ENCODE assay signal across 17 cellular contexts in genomic region chr3:39362177-39362576, GRCh38. TPM values are rescaled to one million over a fixed set of nuclear protein-coding genes. Genes with fewer than 3 reads are reported as not detected.
DNase-seq lines count a peak whose midpoint lies in the region; ATAC-seq, FAIRE-seq and TF ChIP-seq lines count a peak whose summit lies in the region.
"Had no signal": no experiment of that assay in that cellular context is flagged by ENCODE, and none has a peak within 500 bp of the region (broad histone marks: within the 10 kb centered on the region; RNA-seq: fewer than 3 reads in every experiment).

No MANE protein-coding gene starts in this region.

- H3K4me3 Mint-ChIP-seq in T-helper 1 cell treated with Interleukin-12 subunit alpha and Interleukin-12 subunit beta and Interleukin-4 antibody, amounts not matched to agents 30 μg/mL and 1 μg/mL, for 36 hours: no peak overlapping the region
- H3K4me3 Mint-ChIP-seq: H9 had no signal

- no peak overlapping the region for H4K8ac ChIP-seq in neuronal stem cell (ENCODE audit: low read depth, low read length)

- H3K79me1 ChIP-seq in neuronal stem cell (ENCODE audit: low read depth, low read length): no peaks in the 10 kb centered on the region

- H3K36me3 ChIP-seq in K562 (ENCODE audit: control insufficient read depth, insufficient read depth, low read length): no peaks in the 10 kb centered on the region
- H3K36me3 ChIP-seq in neuronal stem cell (replicated peaks in 1 of 2; ENCODE audit: control insufficient read depth in 2 of 2, insufficient read depth in 2 of 2, low read length in 2 of 2): no peaks in the 10 kb centered on the region
- H3K36me3 ChIP-seq in transverse colon: no peaks in the 10 kb centered on the region
- H3K36me3 ChIP-seq: WERI-Rb-1 had no signal

- no peak overlapping the region for H2BK15ac ChIP-seq in neuronal stem cell (ENCODE audit: low read length)

- no peaks in the 10 kb centered on the region for H4K20me1 ChIP-seq in K562 (replicated peaks; ENCODE audit: control insufficient read depth, insufficient read depth, low read length)

- H3K9me3 ChIP-seq in K562 (replicated peaks; ENCODE audit: control insufficient read depth, insufficient read depth, low read depth, low read length): no peaks in the 10 kb centered on the region
- H3K9me3 ChIP-seq in neuronal stem cell (replicated peaks in 1 of 2; ENCODE audit: control insufficient read depth in 2 of 2, insufficient read depth in 1 of 2, low read depth in 1 of 2, low read length in 2 of 2): no peaks in the 10 kb centered on the region
- H3K9me3 ChIP-seq in transverse colon: no peaks in the 10 kb centered on the region

- H3K79me2 ChIP-seq in K562 (ENCODE audit: control insufficient read depth, insufficient read depth, low read length): no peaks in the 10 kb centered on the region

- POLR2A ChIA-PET in K562 (lab: Yijun Ruan, JAX): interaction anchor here (0.7 to 0.8 kb wide), 2 partner anchors 11 to 166 kb away, joined by 3 read pairs; no protein-coding TSS in a partner anchor

- peak overlapping the region; percentile 60 for H3K27ac Mint-ChIP-seq in T-helper 1 cell treated with Interleukin-12 subunit alpha and Interleukin-12 subunit beta and Interleukin-4 antibody, amounts not matched to agents 30 μg/mL and 1 μg/mL, for 36 hours

- H2BK12ac ChIP-seq in neuronal stem cell (ENCODE audit: low read length): no peak overlapping the region

- H3K9me1 ChIP-seq in K562 (ENCODE audit: control insufficient read depth, insufficient read depth, low read length): no peaks in the 10 kb centered on the region

- CTCF ChIA-PET in K562 (lab: Yijun Ruan, JAX; ENCODE audit: low intra/inter-chr PET ratio): no interaction called here

- H3K36me3 Mint-ChIP-seq in T-helper 1 cell treated with Interleukin-12 subunit alpha and Interleukin-12 subunit beta and Interleukin-4 antibody, amounts not matched to agents 30 μg/mL and 1 μg/mL, for 36 hours (ENCODE audit: low read depth): peaks cover 19% of the 10 kb centered on the region

- no peak for TF ChIP-seq RAD21 in K562 (CRISPR knock-in tag; conservative IDR thresholded peaks at IDR 0.05 in 1 of 2, IDR thresholded peaks at IDR 0.05 in 1 of 2)

- no peak overlapping the region for H4K91ac ChIP-seq in neuronal stem cell (ENCODE audit: low read depth, low read length, poor library complexity)

- WGBS in K562 (ENCODE audit: insufficient coverage, low coverage, missing lambda C conversion rate): 2% methylated on average over 3 of the region's 3 CpGs
- no CpG with 5 or more reads among the region's 3 CpGs for WGBS in neuronal stem cell (ENCODE audit: extremely low coverage in 2 of 2, insufficient read length in 2 of 2, insufficient replicate concordance in 1 of 2), 2 donors
- WGBS in transverse colon (ENCODE audit: low coverage in 1 of 2), 2 donors: 70% methylated on average over 3 of the region's 3 CpGs; no CpG with 5 or more reads in 1 of the 2 donors

- no TSS peak for BruUV-seq in K562 (replicated peaks; lab: Mats Ljungman, UMichigan)

- FAIRE-seq in K562 (lab: Jason Lieb, UNC): no peak
- FAIRE-seq: D721Med had no signal

- in situ Hi-C loops in K562 (cut with MboI) (no loop called here), transverse colon (cut with MboI; ENCODE audit: low pct_ligation_motif_present in 1 of 4, low pct_unique_long_range_greater_than_20kb in 1 of 4, low sequenced_read_pairs in 3 of 4) (no loop called here)

- TF ChIP-seq POLR2A in K562 (conservative IDR thresholded peaks at IDR 0.05) (no peak), transverse colon (IDR thresholded peaks at IDR 0.05) (no peak)

- peak overlapping the region; percentile 40; the same call in 1 of the 2 replicates for H2AFZ ChIP-seq in K562 (ENCODE audit: low read depth, low read length)
- no peak overlapping the region for H2AFZ ChIP-seq in neuronal stem cell (ENCODE audit: low read length)

- H3K4ac ChIP-seq in neuronal stem cell (ENCODE audit: low read length): no peak overlapping the region

- H3K4me3 ChIP-seq in LNCaP clone FGC (ENCODE audit: low read depth, low read length) (no peak overlapping the region), K562 (no peak overlapping the region), neuronal stem cell (ENCODE audit: low read length in 2 of 2) (no peak overlapping the region), transverse colon (no peak overlapping the region)
- H3K4me3 ChIP-seq: dorsolateral prefrontal cortex, lung, SK-N-MC had no signal

- H3K23ac ChIP-seq in neuronal stem cell (ENCODE audit: low read depth, low read length, poor library complexity): no peak overlapping the region

- H3K9ac ChIP-seq in K562 (ENCODE audit: insufficient read depth in 1 of 2, low read depth in 2 of 2, low read length in 2 of 2) (no peak overlapping the region), neuronal stem cell (ENCODE audit: low read depth, low read length, poor library complexity) (no peak overlapping the region)

- H3K27me3 Mint-ChIP-seq in T-helper 1 cell treated with Interleukin-12 subunit alpha and Interleukin-12 subunit beta and Interleukin-4 antibody, amounts not matched to agents 30 μg/mL and 1 μg/mL, for 36 hours (ENCODE audit: low read depth): peaks cover 19% of the 10 kb centered on the region

- H3K4me2 ChIP-seq in K562 (ENCODE audit: insufficient read depth, low read length) (no peak overlapping the region), neuronal stem cell (ENCODE audit: insufficient read depth, low read length, poor library complexity, severe bottlenecking) (no peak overlapping the region)

- peaks cover 0 to 13% of the 10 kb centered on the region in 2 experiments for H3K27me3 ChIP-seq in K562 (ENCODE audit: control insufficient read depth in 2 of 2, insufficient read depth in 2 of 2, low read length in 2 of 2)
- peaks cover 0 to 3% (median 0%) of the 10 kb centered on the region in 3 experiments for H3K27me3 ChIP-seq in neuronal stem cell (ENCODE audit: control insufficient read depth in 3 of 3, insufficient read depth in 3 of 3, low read depth in 1 of 3, low read length in 3 of 3)
- H3K27me3 ChIP-seq in transverse colon: no peaks in the 10 kb centered on the region
- H3K27me3 ChIP-seq: dorsolateral prefrontal cortex had no signal

- H3K18ac ChIP-seq in neuronal stem cell (ENCODE audit: low read length): no peak overlapping the region

- DNase-seq in T-helper 1 cell (no peak), LNCaP clone FGC (ENCODE audit: low read depth) (peak; percentile 59), K562 (ENCODE audit: extremely low read depth in 1 of 4, low spot score in 3 of 4) (peak in 2 of 4 experiments; percentile 28 to 37), neuronal stem cell (ENCODE audit: low spot score) (no peak), transverse colon (no peak)
- DNase-seq: aorta, dorsolateral prefrontal cortex, H9, NCI-H2081 treated with DMSO at 0.1 percent for 48 hours, WERI-Rb-1 had no signal

- intact Hi-C loops in K562 (cut with micrococcal nuclease) (no loop called here), transverse colon (cut with DNase I; ENCODE audit: low total_unique reads) (no loop called here)

- H2BK5ac ChIP-seq in neuronal stem cell (ENCODE audit: low read length): no peak overlapping the region

- H2BK120ac ChIP-seq in neuronal stem cell (ENCODE audit: low read depth, low read length): no peak overlapping the region

- H3K4me1 ChIP-seq in K562 (replicated peaks in 1 of 2; ENCODE audit: control insufficient read depth in 2 of 2, insufficient read depth in 2 of 2, low read length in 2 of 2) (peaks cover 0 to 11% of the 10 kb centered on the region in 2 experiments; a peak in 2 of 5 replicates), neuronal stem cell (ENCODE audit: control insufficient read depth in 2 of 2, insufficient read depth in 1 of 2, low read depth in 1 of 2, low read length in 2 of 2) (peaks cover 0 to 4% of the 10 kb centered on the region in 2 donors), transverse colon (no peaks in the 10 kb centered on the region)

- peak overlapping the region; percentile 31 for H3K14ac ChIP-seq in neuronal stem cell (ENCODE audit: low read length)

- peaks cover 10% of the 10 kb centered on the region for H3K9me3 Mint-ChIP-seq in T-helper 1 cell treated with Interleukin-12 subunit alpha and Interleukin-12 subunit beta and Interleukin-4 antibody, amounts not matched to agents 30 μg/mL and 1 μg/mL, for 36 hours
- H3K9me3 Mint-ChIP-seq: H9 had no signal

- no peak overlapping the region for H2AK5ac ChIP-seq in neuronal stem cell (ENCODE audit: low read depth, low read length)

- TF ChIP-seq CTCF in LNCaP clone FGC (IDR thresholded peaks at IDR 0.05; ENCODE audit: control insufficient read depth, extremely low read depth, insufficient read depth) (no peak), K562 (IDR thresholded peaks at IDR 0.05 in 2 of 3, conservative IDR thresholded peaks at IDR 0.05 in 1 of 3; ENCODE audit: insufficient read depth in 2 of 3, low read depth in 1 of 3, low read length in 3 of 3) (no peak), transverse colon (IDR thresholded peaks at IDR 0.05) (no peak)

- ATAC-seq in K562: peak; percentile 61
- no peak for ATAC-seq in HG03442 (IDR thresholded peaks at IDR 0.05; ENCODE audit: unreplicated experiment)
- no peak for ATAC-seq in GM18498 (IDR thresholded peaks at IDR 0.05; ENCODE audit: unreplicated experiment)

- no peak overlapping the region for H3K27ac ChIP-seq in K562 (ENCODE audit: extremely low read depth, low read depth, low read length)
- no peak overlapping the region for H3K27ac ChIP-seq in neuronal stem cell (replicated peaks; ENCODE audit: low read length)
- no peak overlapping the region for H3K27ac ChIP-seq in transverse colon
- H3K27ac ChIP-seq: dorsolateral prefrontal cortex, SK-N-MC, WERI-Rb-1 had no signal

- peaks cover 52% of the 10 kb centered on the region for H3K4me1 Mint-ChIP-seq in T-helper 1 cell treated with Interleukin-12 subunit alpha and Interleukin-12 subunit beta and Interleukin-4 antibody, amounts not matched to agents 30 μg/mL and 1 μg/mL, for 36 hours (ENCODE audit: low read depth)
- H3K4me1 Mint-ChIP-seq: H9 had no signal

- no peak for TF ChIP-seq EP300 in K562 (IDR thresholded peaks at IDR 0.05; ENCODE audit: low read length)
- no peak for TF ChIP-seq EP300 in transverse colon (IDR thresholded peaks at IDR 0.05; ENCODE audit: low read depth)

RNA-seq across cellular contexts. Expression of gene SLC25A38, which starts 21.0 kb away (rescaled TPM):
- 16.1 and 20.6 TPM in 2 replicates for total RNA-seq in K562 (2011; cell fraction: chromatin; rRNA removed; ENCODE audit: low replicate concordance)
- total RNA-seq in K562 (2011; cell fraction: nucleolus; rRNA removed): 19.9 and 21.8 TPM in 2 replicates
- 17.0 and 18.6 TPM in 2 replicates for total RNA-seq in K562 (2011; cell fraction: nucleoplasm; rRNA removed)
- total RNA-seq in K562 (2014; rRNA removed) (26.9 and 33.1 TPM in 2 replicates), K562 (2014; rRNA removed; fragmentation: Illumina TruSeq; extraction: Trizol) (26.6 and 28.6 TPM in 2 replicates), K562 (2015; rRNA removed; fragmentation: Illumina TruSeq; extraction: Trizol) (30.6 and 31.8 TPM in 2 replicates), K562 (2021) (37.5 and 39.5 TPM in 2 replicates), transverse colon (10 to 100 TPM; 10.5 to 61.7 (median 40.4) TPM)
- polyA plus RNA-seq in K562 (2011; rRNA removed) (50.9 and 51.1 TPM in 2 replicates), K562 (2014; fragmentation: Illumina TruSeq; extraction: Trizol) (38.3 and 39.1 TPM in 2 replicates), K562 (2014; fragmentation: Nextera tagmentation; extraction: Ambion mirVana) (10 to 100 TPM; 13.5 to 16.5 TPM), K562 (2014; rRNA removed) (44.0 and 48.2 TPM in 2 replicates)
- 49.2 and 60.7 TPM in 2 replicates for polyA plus RNA-seq in K562 (2011; cell fraction: cytosol; rRNA removed)
- polyA plus RNA-seq in K562 (2011; cell fraction: nucleus; rRNA removed): 56.5 and 63.0 TPM in 2 replicates
- 33.9 and 36.0 TPM in 2 replicates for polyA plus RNA-seq in K562 (2012)
- 38.9 and 43.8 TPM in 2 replicates for polyA minus RNA-seq in K562 (2011; rRNA and poly(A)+ RNA removed)
- 23.8 and 29.4 TPM in 2 replicates for polyA minus RNA-seq in K562 (2011; cell fraction: cytosol; rRNA and poly(A)+ RNA removed)
- polyA minus RNA-seq in K562 (2011; cell fraction: nucleus; rRNA and poly(A)+ RNA removed): 11.4 and 19.7 TPM in 2 replicates
- 22.9 TPM for polyA plus RNA-seq in neuronal stem cell (2013, experiment 1 of 2)
- 24.1 TPM for polyA plus RNA-seq in neuronal stem cell (2013, experiment 2 of 2)

RNA-seq across cellular contexts. Expression of gene CCR8, which starts 32.7 kb away (rescaled TPM):
- not detected in 2 replicates for total RNA-seq in K562 (2011; cell fraction: chromatin; rRNA removed; ENCODE audit: low replicate concordance)
- not detected in 2 replicates for total RNA-seq in K562 (2011; cell fraction: nucleolus; rRNA removed)
- not detected in 2 replicates for total RNA-seq in K562 (2011; cell fraction: nucleoplasm; rRNA removed)
- total RNA-seq in K562 (2014; rRNA removed) (not detected in 2 replicates), K562 (2014; rRNA removed; fragmentation: Illumina TruSeq; extraction: Trizol) (not detected in 2 replicates), K562 (2015; rRNA removed; fragmentation: Illumina TruSeq; extraction: Trizol) (not detected in 2 replicates), K562 (2021) (not detected in 2 replicates), transverse colon (not detected)
- polyA plus RNA-seq in K562 (2011; rRNA removed) (not detected in 2 replicates), K562 (2014; fragmentation: Illumina TruSeq; extraction: Trizol) (not detected in 2 replicates), K562 (2014; fragmentation: Nextera tagmentation; extraction: Ambion mirVana) (not detected), K562 (2014; rRNA removed) (not detected in 2 replicates)
- polyA plus RNA-seq in K562 (2011; cell fraction: cytosol; rRNA removed): 0.04 TPM in 1 of 2 replicates, not detected in the other
- polyA plus RNA-seq in K562 (2011; cell fraction: nucleus; rRNA removed): not detected in 2 replicates
- polyA plus RNA-seq in K562 (2012): 0.09 TPM in 1 of 2 replicates, not detected in the other
- polyA minus RNA-seq in K562 (2011; rRNA and poly(A)+ RNA removed): not detected in 2 replicates
- polyA minus RNA-seq in K562 (2011; cell fraction: cytosol; rRNA and poly(A)+ RNA removed): not detected in 2 replicates
- not detected in 2 replicates for polyA minus RNA-seq in K562 (2011; cell fraction: nucleus; rRNA and poly(A)+ RNA removed)
- not detected for polyA plus RNA-seq in neuronal stem cell (2013, experiment 1 of 2)
- polyA plus RNA-seq in neuronal stem cell (2013, experiment 2 of 2): not detected
- total RNA-seq: aorta, LHCN-M2, lung had no signal
- polyA plus RNA-seq: aorta had no signal

RNA-seq across cellular contexts. Expression of gene RPSA, which starts 44.3 kb away (rescaled TPM):
- total RNA-seq in K562 (2011; cell fraction: chromatin; rRNA removed; ENCODE audit: low replicate concordance): 667 and 738 TPM in 2 replicates
- total RNA-seq in K562 (2011; cell fraction: nucleolus; rRNA removed): 932 and 1,080 TPM in 2 replicates
- 1,386 and 2,499 TPM in 2 replicates for total RNA-seq in K562 (2011; cell fraction: nucleoplasm; rRNA removed)
- 2,954 and 3,368 TPM in 2 replicates for total RNA-seq in K562 (2014; rRNA removed)
- 2,627 and 2,725 TPM in 2 replicates for total RNA-seq in K562 (2014; rRNA removed; fragmentation: Illumina TruSeq; extraction: Trizol)
- total RNA-seq in K562 (2015; rRNA removed; fragmentation: Illumina TruSeq; extraction: Trizol): 2,157 and 2,290 TPM in 2 replicates
- total RNA-seq in K562 (2021): 2,714 and 2,919 TPM in 2 replicates
- polyA plus RNA-seq in K562 (2011; rRNA removed): 4,272 and 5,659 TPM in 2 replicates
- polyA plus RNA-seq in K562 (2011; cell fraction: cytosol; rRNA removed): 6,070 and 7,346 TPM in 2 replicates
- polyA plus RNA-seq in K562 (2011; cell fraction: nucleus; rRNA removed): 1,863 and 2,598 TPM in 2 replicates
- polyA plus RNA-seq in K562 (2012): 2,505 and 3,684 TPM in 2 replicates
- polyA plus RNA-seq in K562 (2014; fragmentation: Illumina TruSeq; extraction: Trizol): 3,113 and 3,517 TPM in 2 replicates
- 1,000 to 10,000 TPM; 2,672 to 2,730 TPM for polyA plus RNA-seq in K562 (2014; fragmentation: Nextera tagmentation; extraction: Ambion mirVana)
- polyA plus RNA-seq in K562 (2014; rRNA removed): 3,291 and 3,996 TPM in 2 replicates
- 2,013 and 2,369 TPM in 2 replicates for polyA minus RNA-seq in K562 (2011; rRNA and poly(A)+ RNA removed)
- polyA minus RNA-seq in K562 (2011; cell fraction: cytosol; rRNA and poly(A)+ RNA removed): 890 and 971 TPM in 2 replicates
- 389 and 699 TPM in 2 replicates for polyA minus RNA-seq in K562 (2011; cell fraction: nucleus; rRNA and poly(A)+ RNA removed)
- polyA plus RNA-seq in neuronal stem cell (2013, experiment 1 of 2): 3,054 TPM
- polyA plus RNA-seq in neuronal stem cell (2013, experiment 2 of 2): 3,086 TPM
- 1,000 to 10,000 TPM in 1 of 4 donors, 100 to 1,000 TPM in 3; 460 to 1,003 (median 843) TPM for total RNA-seq in transverse colon
